25 cellular contexts compared by ENCODE assay signal in genomic region chr12:69792533-69792932, GRCh38.
"Had no signal": no experiment of that assay in that cellular context is flagged by ENCODE, and none has a peak within 500 bp of the region (broad histone marks: within the 10 kb centered on the region; RNA-seq: fewer than 3 reads in every experiment).

No MANE protein-coding gene starts in this region.

- H3K4me3 ChIP-seq: MG63, SJCRH30 had no signal

- H3K36me3 ChIP-seq: MG63 had no signal

- DNase-seq: IMR-90; Karpas-422; KG1; MG63; NCI-H1092; NCI-H1105 treated with DMSO at 0.1 percent for 48 hours; NCI-H1417 treated with DMSO at 0.1 percent for 48 hours; NCI-H146; NCI-H1694 treated with DMSO at 0.1 percent for 48 hours; NCI-H1930; NCI-H2081; NCI-H2227 treated with DMSO at 0.1 percent for 48 hours; NCI-H524; NCI-H526 treated with DMSO at 0.1 percent for 48 hours; NCI-H748 treated with DMSO at 0.1 percent for 48 hours; NK-92 treated with Interleukin-12 subunit alpha and Interleukin-12 subunit beta, amount 100 ng/mL, for 24 hours; PC-3; SHP77 treated with DMSO at 0.1 percent for 48 hours; SJCRH30; T-helper 1 cell; T-helper 17 cell had no signal

- ATAC-seq: HepG2, Panc1, PC-3, Right ventricle myocardium inferior, SK-N-SH treated with all-trans-retinoic acid at 6 μM for 48 hours, T-helper 17 cell had no signal

- H3K27ac ChIP-seq: SJCRH30 had no signal

- H3K4me1 ChIP-seq: SJCRH30 had no signal
